ENCODE assay signal across 32 cellular contexts in the genomic region with DNA sequence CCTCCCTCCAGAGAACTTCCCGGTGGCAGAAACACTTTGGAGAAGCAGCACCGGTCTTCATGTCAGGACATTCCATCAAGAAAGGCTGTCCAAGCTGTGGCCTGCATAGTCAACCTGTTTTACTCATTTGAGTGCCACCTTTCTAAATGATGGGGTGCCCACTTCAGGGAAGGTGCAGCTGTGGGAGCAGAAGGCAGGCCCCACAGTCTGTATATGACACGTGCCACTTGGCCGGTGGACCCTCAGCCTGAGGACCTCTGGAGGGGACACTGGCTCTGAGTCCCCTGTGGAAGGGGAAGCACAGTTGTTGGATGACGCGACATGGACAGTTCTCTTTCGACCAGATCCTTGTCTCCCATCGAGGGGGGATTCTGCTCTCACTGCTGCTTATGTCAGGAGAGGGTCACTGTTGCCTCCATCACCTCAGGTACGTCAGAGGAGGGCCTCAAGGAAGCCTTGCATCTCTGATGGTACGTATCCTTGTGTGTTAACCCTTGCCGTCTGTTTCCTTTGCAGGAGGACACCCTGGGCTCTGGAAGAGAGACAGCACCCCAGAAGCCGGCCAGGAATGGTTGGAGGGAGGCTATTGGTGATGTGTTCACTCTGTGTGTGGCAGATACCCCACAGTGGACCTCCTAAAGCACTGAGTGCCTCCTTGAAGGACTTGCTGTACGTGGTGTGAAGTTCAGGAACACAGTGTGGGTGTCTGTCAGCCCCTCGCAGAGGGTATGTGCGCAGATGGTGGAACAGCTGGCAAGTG.
A peak's percentile ranks its signal among the peaks of the same experiment; 100 is the strongest.
DNase-seq lines count a peak whose midpoint lies in the region; ATAC-seq, FAIRE-seq and TF ChIP-seq lines count a peak whose summit lies in the region.
"Had no signal": no experiment of that assay in that cellular context is flagged by ENCODE, and none has a peak within 500 bp of the region (broad histone marks: within the 10 kb centered on the region; RNA-seq: fewer than 3 reads in every experiment).

No MANE protein-coding gene starts in this region.

- TF ChIP-seq EP300 in HepG2 (IDR thresholded peaks at IDR 0.05; ENCODE audit: low read depth in 2 of 2, low read length in 2 of 2) (no peak), HepG2 (CRISPR knock-in tag; IDR thresholded peaks at IDR 0.05; ENCODE audit: borderline replicate concordance) (no peak)

- H3K36me3 Mint-ChIP-seq in naive thymus-derived CD4-positive, alpha-beta T cell: no peaks in the 10 kb centered on the region
- H3K36me3 Mint-ChIP-seq: activated naive CD8-positive, alpha-beta T cell; IgD-negative memory B cell; immature natural killer cell had no signal

- H3K27me3 Mint-ChIP-seq in naive thymus-derived CD4-positive, alpha-beta T cell: peaks cover 0 to 18% (median 0%) of the 10 kb centered on the region in 5 donors
- H3K27me3 Mint-ChIP-seq: IgD-negative memory B cell had no signal

- no peaks in the 10 kb centered on the region for H3K79me2 ChIP-seq in HepG2 (ENCODE audit: insufficient read depth, low read length)

- H3K36me3 ChIP-seq in right lobe of liver (no peaks in the 10 kb centered on the region), HepG2 (replicated peaks in 1 of 2; ENCODE audit: control insufficient read depth in 1 of 2, insufficient read depth in 2 of 2, low read length in 2 of 2) (no peaks in the 10 kb centered on the region), Peyer's patch (no peaks in the 10 kb centered on the region)
- H3K36me3 ChIP-seq in naive thymus-derived CD4-positive, alpha-beta T cell (ENCODE audit: control insufficient read depth in 2 of 3, insufficient read depth in 3 of 3, low read length in 3 of 3): no peaks in the 10 kb centered on the region
- H3K36me3 ChIP-seq: ascending aorta, neutrophil, prostate gland, transverse colon had no signal

- CTCF ChIA-PET in HepG2 (lab: Yijun Ruan, JAX; ENCODE audit: low intra/inter-chr PET ratio, low total read pairs): no interaction called here
- CTCF ChIA-PET in naive thymus-derived CD4-positive, alpha-beta T cell (lab: Charles Lee): interaction anchor here (0.6 kb wide), 1 partner anchor 1139 kb away, joined by 5 read pairs; no protein-coding TSS in a partner anchor

- no peak for TF ChIP-seq POLR2A in right lobe of liver (IDR thresholded peaks at IDR 0.05)
- no peak for TF ChIP-seq POLR2A in HepG2 (IDR thresholded peaks at IDR 0.05; ENCODE audit: insufficient read depth in 1 of 2, low read depth in 2 of 2, low read length in 2 of 2)
- no peak for TF ChIP-seq POLR2A in Peyer's patch (IDR thresholded peaks at IDR 0.05)

- no peak overlapping the region for H3K4me3 Mint-ChIP-seq in naive thymus-derived CD4-positive, alpha-beta T cell
- H3K4me3 Mint-ChIP-seq: activated naive CD8-positive, alpha-beta T cell; activated T-helper 17 cell treated with anti-CD3 and anti-CD28 coated beads, Interleukin-2, amount 50 U/mL, for 72 hours; H9; IgD-negative memory B cell; immature natural killer cell; stimulated activated effector memory CD8-positive, alpha-beta T cell treated with anti-CD3 and anti-CD28 coated beads, Interleukin-12 subunit alpha, Interleukin-12 subunit beta, amount 100 ng/mL, for 72 hours had no signal

- H3K4me1 ChIP-seq in right lobe of liver (no peaks in the 10 kb centered on the region), HepG2 (ENCODE audit: insufficient read depth, low read length) (peaks cover 5% of the 10 kb centered on the region), Peyer's patch (no peaks in the 10 kb centered on the region)
- H3K4me1 ChIP-seq in naive thymus-derived CD4-positive, alpha-beta T cell (ENCODE audit: control insufficient read depth in 2 of 2, insufficient read depth in 2 of 2, low read length in 2 of 2): no peaks in the 10 kb centered on the region
- H3K4me1 ChIP-seq: ascending aorta, Caco-2, transverse colon had no signal

- no peak for TF ChIP-seq CTCF in right lobe of liver (IDR thresholded peaks at IDR 0.05)
- TF ChIP-seq CTCF in HepG2 (CRISPR knock-in tag; IDR thresholded peaks at IDR 0.05): no peak
- TF ChIP-seq CTCF in Peyer's patch (IDR thresholded peaks at IDR 0.05): no peak

- H3K27me3 ChIP-seq in right lobe of liver (no peaks in the 10 kb centered on the region), HepG2 (ENCODE audit: control insufficient read depth in 1 of 2, insufficient read depth in 2 of 2, low read length in 2 of 2) (peaks cover 24 to 87% of the 10 kb centered on the region in 2 experiments), Peyer's patch (no peaks in the 10 kb centered on the region)
- no peaks in the 10 kb centered on the region for H3K27me3 ChIP-seq in naive thymus-derived CD4-positive, alpha-beta T cell (ENCODE audit: control insufficient read depth in 2 of 2, insufficient read depth in 2 of 2, low read length in 2 of 2)
- H3K27me3 ChIP-seq: ascending aorta, neutrophil, transverse colon had no signal

- no peak for FAIRE-seq in HepG2 (lab: Jason Lieb, UNC)
- FAIRE-seq: G401.6 had no signal

- DNase-seq in right lobe of liver (peak in 2 of 3 donors; percentile 22 to 23), HepG2 (ENCODE audit: low spot score) (no peak), Peyer's patch (peak in 2 of 3 donors; percentile 21 to 30), mesenteric fat pad (ENCODE audit: low spot score) (peak; percentile 68), SKM-1 (lab: John Stamatoyannopoulos, UW; ENCODE audit: unreplicated experiment) (no peak)
- DNase-seq in naive thymus-derived CD4-positive, alpha-beta T cell: no peak
- DNase-seq: activated CD4-positive, alpha-beta T cell treated with anti-CD3 and anti-CD28 coated beads for 4 hours; cortex of kidney; DMS79; effector memory CD4-positive, alpha-beta T cell; erythroblast; H9; immature natural killer cell; mesenchymal stem cell; MV-4-11; NCI-H1436 treated with DMSO at 0.1 percent for 48 hours; NCI-H2107; OCI-M1; SHP77 treated with DMSO at 0.1 percent for 48 hours; stimulated activated CD4-positive, alpha-beta T cell treated with anti-CD3 and anti-CD28 coated beads, Interleukin-15, amount 100 ng/mL, for 24 hours; transverse colon had no signal

- H3K27ac Mint-ChIP-seq in naive thymus-derived CD4-positive, alpha-beta T cell: no peak overlapping the region
- H3K27ac Mint-ChIP-seq: activated naive CD8-positive, alpha-beta T cell; activated T-helper 17 cell treated with anti-CD3 and anti-CD28 coated beads, Interleukin-2, amount 50 U/mL, for 72 hours; H9; IgD-negative memory B cell; immature natural killer cell; stimulated activated effector memory CD8-positive, alpha-beta T cell treated with anti-CD3 and anti-CD28 coated beads, Interleukin-12 subunit alpha, Interleukin-12 subunit beta, amount 100 ng/mL, for 72 hours had no signal

- BruUV-seq in HepG2 (replicated peaks; lab: Mats Ljungman, UMichigan): no TSS peak

- peaks cover 15% of the 10 kb centered on the region; the same call in 1 of the 2 replicates for H4K20me1 ChIP-seq in HepG2 (ENCODE audit: insufficient read depth, low read length)

- POLR2A ChIA-PET in HepG2 (lab: Yijun Ruan, JAX): no interaction called here
- POLR2A ChIA-PET in naive thymus-derived CD4-positive, alpha-beta T cell (lab: Charles Lee): no interaction called here

- in situ Hi-C loops in HepG2 (cut with HindIII; ENCODE audit: extremely low pct_ligation_motif_present, low pct_unique_long_range_greater_than_20kb): no loop called here

- no peaks in the 10 kb centered on the region for H3K9me3 ChIP-seq in right lobe of liver
- no peaks in the 10 kb centered on the region for H3K9me3 ChIP-seq in HepG2 (ENCODE audit: low read length)
- no peaks in the 10 kb centered on the region for H3K9me3 ChIP-seq in Peyer's patch
- H3K9me3 ChIP-seq in naive thymus-derived CD4-positive, alpha-beta T cell (ENCODE audit: control insufficient read depth in 2 of 3, low read length in 3 of 3): no peaks in the 10 kb centered on the region
- H3K9me3 ChIP-seq: ascending aorta, Caco-2, neutrophil, prostate gland, transverse colon had no signal

- no peak for ATAC-seq in right lobe of liver
- no peak for ATAC-seq in HepG2
- ATAC-seq in HG02623 (IDR thresholded peaks at IDR 0.05; ENCODE audit: unreplicated experiment): no peak
- no peak for ATAC-seq in naive thymus-derived CD4-positive, alpha-beta T cell
- ATAC-seq: activated T-helper 17 cell treated with anti-CD3 and anti-CD28 coated beads, Interleukin-2, amount 50 U/mL, for 72 hours; stimulated activated effector memory CD8-positive, alpha-beta T cell treated with anti-CD3 and anti-CD28 coated beads, Interleukin-12 subunit alpha, Interleukin-12 subunit beta, amount 100 ng/mL, for 72 hours had no signal

- H3K4me3 ChIP-seq in right lobe of liver (no peak overlapping the region), HepG2 (replicated peaks in 1 of 3; ENCODE audit: insufficient read depth in 1 of 3, low read depth in 2 of 3, low read length in 3 of 3) (no peak overlapping the region), Peyer's patch (no peak overlapping the region)
- H3K4me3 ChIP-seq in naive thymus-derived CD4-positive, alpha-beta T cell (ENCODE audit: low read length): no peak overlapping the region
- H3K4me3 ChIP-seq: ascending aorta, prostate gland, transverse colon had no signal

- H3K4me1 Mint-ChIP-seq in naive thymus-derived CD4-positive, alpha-beta T cell: peaks cover 0 to 2% (median 0%) of the 10 kb centered on the region in 7 donors
- H3K4me1 Mint-ChIP-seq: activated T-helper 17 cell treated with anti-CD3 and anti-CD28 coated beads, Interleukin-2, amount 50 U/mL, for 72 hours; H9; immature natural killer cell; stimulated activated effector memory CD8-positive, alpha-beta T cell treated with anti-CD3 and anti-CD28 coated beads, Interleukin-12 subunit alpha, Interleukin-12 subunit beta, amount 100 ng/mL, for 72 hours had no signal

- intact Hi-C loops in right lobe of liver (cut with DNase I) (no loop called here), HepG2 (cut with micrococcal nuclease; ENCODE audit: unreplicated experiment) (no loop called here)
- intact Hi-C loops in naive thymus-derived CD4-positive, alpha-beta T cell (cut with micrococcal nuclease): no loop called here

- 86% methylated on average over 3 of the region's 15 CpGs for WGBS in right lobe of liver (ENCODE audit: insufficient coverage, low coverage, low lambda C conversion rate, missing lambda C conversion rate)
- 22% methylated on average over 9 of the region's 15 CpGs for WGBS in HepG2 (ENCODE audit: low lambda C conversion rate)

- no peak overlapping the region for H3K27ac ChIP-seq in right lobe of liver
- no peak overlapping the region for H3K27ac ChIP-seq in HepG2 (ENCODE audit: extremely low read length, insufficient read depth, low read length)
- H3K27ac ChIP-seq in Peyer's patch: no peak overlapping the region
- H3K27ac ChIP-seq in naive thymus-derived CD4-positive, alpha-beta T cell (ENCODE audit: low read depth, low read length): no peak overlapping the region
- H3K27ac ChIP-seq: ascending aorta, C4-2B, neutrophil, prostate gland, transverse colon had no signal

- TF ChIP-seq RAD21 in HepG2 (CRISPR knock-in tag; IDR thresholded peaks at IDR 0.05): no peak

- H3K9ac ChIP-seq in HepG2 (ENCODE audit: insufficient read depth, low read depth, low read length): no peak overlapping the region

- peaks cover 0 to 2% (median 0%) of the 10 kb centered on the region in 11 donors for H3K9me3 Mint-ChIP-seq in naive thymus-derived CD4-positive, alpha-beta T cell
- H3K9me3 Mint-ChIP-seq: activated T-helper 17 cell treated with anti-CD3 and anti-CD28 coated beads, Interleukin-2, amount 50 U/mL, for 72 hours; immature natural killer cell had no signal

- H3K4me2 ChIP-seq in HepG2 (ENCODE audit: low read depth, low read length): no peak overlapping the region

- no peak overlapping the region for H2AFZ ChIP-seq in HepG2 (ENCODE audit: low read length)

Comparison
In these comparisons a context has a peak if more than half of its experiments do, and no peak if none do; other contexts are left out.
1. DNase-seq: peak in right lobe of liver (2 of 3), Peyer's patch (2 of 3) and mesenteric fat pad (single experiment); none in HepG2 (single experiment), naive thymus-derived CD4-positive, alpha-beta T cell (0 of 9) and SKM-1 (single experiment).